Comparison of ENCODE assay signal across 20 cellular contexts in genomic region chr6:71138416-71138815, GRCh38.
A peak's percentile ranks its signal among the peaks of the same experiment; 100 is the strongest.
DNase-seq lines count a peak whose midpoint lies in the region; ATAC-seq and TF ChIP-seq lines count a peak whose summit lies in the region.
"Had no signal": no experiment of that assay in that cellular context is flagged by ENCODE, and none has a peak within 500 bp of the region (broad histone marks: within the 10 kb centered on the region; RNA-seq: fewer than 3 reads in every experiment).

No MANE protein-coding gene starts in this region.

- POLR2A ChIA-PET in WTC11 (lab: Charles Lee) = no interaction called here

- H3K27ac ChIP-seq in SJSA1 (peak overlapping the region; percentile 64), mesenchymal stem cell (ENCODE audit: low read length, poor library complexity, severe bottlenecking) (peak overlapping the region; percentile 15), uterus (no peak overlapping the region), Peyer's patch (no peak overlapping the region)
- H3K27ac ChIP-seq: BLaER1, SJCRH30 had no signal

- H3K36me3 Mint-ChIP-seq in WTC11 = no peaks in the 10 kb centered on the region; the same call in 1 of the 2 replicates
- H3K36me3 Mint-ChIP-seq: CD4-positive, alpha-beta memory T cell had no signal

- CTCF ChIA-PET in WTC11 (lab: Charles Lee) = no interaction called here

- ATAC-seq in WTC11 = no peak

- H2BK15ac ChIP-seq in mesenchymal stem cell (ENCODE audit: low read depth, poor library complexity, severe bottlenecking) = no peak overlapping the region

- DNase-seq in HT1080 (ENCODE audit: low read depth) (peak; percentile 20), SJSA1 (ENCODE audit: low read depth in 1 of 2, low spot score in 2 of 2) (peak in 1 of 2 experiments; percentile 7), epithelial cell of esophagus (ENCODE audit: low read depth) (peak; percentile 20), mesenchymal stem cell (no peak), uterus (no peak), NCI-H2081 (lab: John Stamatoyannopoulos, UW) (no peak), Peyer's patch (no peak), WTC11 (ENCODE audit: low spot score) (no peak)
- DNase-seq: Calu3, DMS53, IMR-90, MG63, NCI-H1048, NCI-H1436, NCI-H1930, NCI-H345, NCI-H524 treated with DMSO at 0.1 percent for 48 hours, SJCRH30 had no signal

- no peak overlapping the region for H3K4ac ChIP-seq in mesenchymal stem cell (ENCODE audit: low read depth in 1 of 2, low read length in 2 of 2)

- no peak overlapping the region for H3K9ac ChIP-seq in mesenchymal stem cell (ENCODE audit: low read length)
- H3K9ac ChIP-seq: BLaER1 had no signal

- H3K9me3 ChIP-seq in SJSA1 (replicated peaks) (peaks cover 4% of the 10 kb centered on the region), mesenchymal stem cell (ENCODE audit: control insufficient read depth, low read length) (no peaks in the 10 kb centered on the region), uterus (no peaks in the 10 kb centered on the region), Peyer's patch (no peaks in the 10 kb centered on the region)
- H3K9me3 ChIP-seq: MG63, SJCRH30 had no signal

- no peak overlapping the region for H3K14ac ChIP-seq in mesenchymal stem cell (ENCODE audit: low read length in 2 of 2)

- no peak overlapping the region for H2BK5ac ChIP-seq in mesenchymal stem cell (ENCODE audit: low read depth, low read length, poor library complexity, severe bottlenecking)

- H3K4me1 Mint-ChIP-seq in WTC11 = peaks cover 10% of the 10 kb centered on the region
- H3K4me1 Mint-ChIP-seq: CD4-positive, alpha-beta memory T cell had no signal

- H3K4me3 ChIP-seq in SJSA1 (no peak overlapping the region), epithelial cell of esophagus (ENCODE audit: low read length) (no peak overlapping the region), mesenchymal stem cell (ENCODE audit: insufficient read depth in 1 of 2, low read depth in 1 of 2, low read length in 2 of 2) (no peak overlapping the region), uterus (no peak overlapping the region), Peyer's patch (no peak overlapping the region)
- H3K4me3 ChIP-seq: BLaER1, MG63, SJCRH30 had no signal

- no peaks in the 10 kb centered on the region for H3K36me3 ChIP-seq in SJSA1
- H3K36me3 ChIP-seq in mesenchymal stem cell (ENCODE audit: control insufficient read depth in 1 of 2, insufficient read depth in 2 of 2, low read depth in 1 of 2, low read length in 2 of 2) = no peaks in the 10 kb centered on the region
- H3K36me3 ChIP-seq in uterus = no peaks in the 10 kb centered on the region
- H3K36me3 ChIP-seq in Peyer's patch = no peaks in the 10 kb centered on the region
- H3K36me3 ChIP-seq: BLaER1, MG63, SJCRH30 had no signal

- H4K8ac ChIP-seq in mesenchymal stem cell (ENCODE audit: low read length) = no peak overlapping the region

- no peak overlapping the region for H4K91ac ChIP-seq in mesenchymal stem cell (ENCODE audit: low read length)

- peaks cover 15% of the 10 kb centered on the region for H3K4me1 ChIP-seq in SJSA1 (replicated peaks)
- H3K4me1 ChIP-seq in mesenchymal stem cell (ENCODE audit: control insufficient read depth, insufficient read depth, low read depth, low read length) = peaks cover 9% of the 10 kb centered on the region
- H3K4me1 ChIP-seq in uterus = no peaks in the 10 kb centered on the region
- H3K4me1 ChIP-seq in Peyer's patch = no peaks in the 10 kb centered on the region
- H3K4me1 ChIP-seq: BLaER1, SJCRH30 had no signal

- peaks cover 23% of the 10 kb centered on the region for H3K9me3 Mint-ChIP-seq in WTC11

- H3K27me3 Mint-ChIP-seq in WTC11 (ENCODE audit: low read depth) = no peaks in the 10 kb centered on the region

- H3K79me1 ChIP-seq in mesenchymal stem cell (replicated peaks; ENCODE audit: low read length, poor library complexity, severe bottlenecking) = no peaks in the 10 kb centered on the region

- peak overlapping the region; percentile 11 for H2AK5ac ChIP-seq in mesenchymal stem cell (ENCODE audit: low read length, severe bottlenecking)

- H3K27ac Mint-ChIP-seq in WTC11 = no peak overlapping the region
- H3K27ac Mint-ChIP-seq: CD4-positive, alpha-beta memory T cell had no signal

- no peak for TF ChIP-seq CTCF in epithelial cell of esophagus (IDR thresholded peaks at IDR 0.05; ENCODE audit: insufficient read depth, low read depth, low read length, missing control alignments)
- no peak for TF ChIP-seq CTCF in uterus (IDR thresholded peaks at IDR 0.05)
- no peak for TF ChIP-seq CTCF in Peyer's patch (IDR thresholded peaks at IDR 0.05)
- no peak for TF ChIP-seq CTCF in WTC11 (IDR thresholded peaks at IDR 0.05)

- no peak overlapping the region for H2BK120ac ChIP-seq in mesenchymal stem cell (ENCODE audit: low read depth, low read length)

- WGBS in mesenchymal stem cell = 73% methylated on average over 2 of the region's 2 CpGs

- no peak overlapping the region for H2BK12ac ChIP-seq in mesenchymal stem cell (ENCODE audit: low read length in 2 of 2)

- H3K4me3 Mint-ChIP-seq in WTC11 = no peak overlapping the region
- H3K4me3 Mint-ChIP-seq: CD4-positive, alpha-beta memory T cell had no signal

- intact Hi-C loops in uterus (cut with DNase I; ENCODE audit: low total_unique reads) = no loop called here

- peak overlapping the region; percentile 25 for H3K4me2 ChIP-seq in mesenchymal stem cell (ENCODE audit: low read length, poor library complexity, severe bottlenecking)
- H3K4me2 ChIP-seq: BLaER1 had no signal

- no peak overlapping the region for H3K23ac ChIP-seq in mesenchymal stem cell (ENCODE audit: low read length in 2 of 2)

- H3K18ac ChIP-seq in mesenchymal stem cell (ENCODE audit: low read depth in 1 of 2, low read length in 2 of 2) = no peak overlapping the region

- no peak for TF ChIP-seq POLR2A in uterus (IDR thresholded peaks at IDR 0.05)
- TF ChIP-seq POLR2A in Peyer's patch (IDR thresholded peaks at IDR 0.05) = no peak

- no peaks in the 10 kb centered on the region for H3K27me3 ChIP-seq in SJSA1 (replicated peaks)
- H3K27me3 ChIP-seq in mesenchymal stem cell (ENCODE audit: control insufficient read depth in 1 of 2, insufficient read depth in 1 of 2, low read length in 2 of 2) = no peaks in the 10 kb centered on the region
- no peaks in the 10 kb centered on the region for H3K27me3 ChIP-seq in uterus
- H3K27me3 ChIP-seq in Peyer's patch = no peaks in the 10 kb centered on the region
- H3K27me3 ChIP-seq: BLaER1, MG63, SJCRH30 had no signal

- no peak overlapping the region for H2AFZ ChIP-seq in mesenchymal stem cell (ENCODE audit: low read depth, low read length)

TF ChIP-seq in WTC11, 78 proteins besides CTCF, POLR2A, EP300 and RAD21:
- TF ChIP-seq TEAD4 (CRISPR knock-in tag; IDR thresholded peaks at IDR 0.05) (no peak), ZNF232 (CRISPR knock-in tag; IDR thresholded peaks at IDR 0.05) (no peak), NFE2L1 (CRISPR knock-in tag; IDR thresholded peaks at IDR 0.05) (no peak), GRHL2 (CRISPR knock-in tag; IDR thresholded peaks at IDR 0.05; ENCODE audit: insufficient replicate concordance, severe bottlenecking) (no peak)
- TF ChIP-seq, protein P1, sequence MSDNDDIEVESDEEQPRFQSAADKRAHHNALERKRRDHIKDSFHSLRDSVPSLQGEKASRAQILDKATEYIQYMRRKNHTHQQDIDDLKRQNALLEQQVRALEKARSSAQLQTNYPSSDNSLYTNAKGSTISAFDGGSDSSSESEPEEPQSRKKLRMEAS (CRISPR knock-in tag; IDR thresholded peaks at IDR 0.05) = no peak
- TF ChIP-seq, protein P2, sequence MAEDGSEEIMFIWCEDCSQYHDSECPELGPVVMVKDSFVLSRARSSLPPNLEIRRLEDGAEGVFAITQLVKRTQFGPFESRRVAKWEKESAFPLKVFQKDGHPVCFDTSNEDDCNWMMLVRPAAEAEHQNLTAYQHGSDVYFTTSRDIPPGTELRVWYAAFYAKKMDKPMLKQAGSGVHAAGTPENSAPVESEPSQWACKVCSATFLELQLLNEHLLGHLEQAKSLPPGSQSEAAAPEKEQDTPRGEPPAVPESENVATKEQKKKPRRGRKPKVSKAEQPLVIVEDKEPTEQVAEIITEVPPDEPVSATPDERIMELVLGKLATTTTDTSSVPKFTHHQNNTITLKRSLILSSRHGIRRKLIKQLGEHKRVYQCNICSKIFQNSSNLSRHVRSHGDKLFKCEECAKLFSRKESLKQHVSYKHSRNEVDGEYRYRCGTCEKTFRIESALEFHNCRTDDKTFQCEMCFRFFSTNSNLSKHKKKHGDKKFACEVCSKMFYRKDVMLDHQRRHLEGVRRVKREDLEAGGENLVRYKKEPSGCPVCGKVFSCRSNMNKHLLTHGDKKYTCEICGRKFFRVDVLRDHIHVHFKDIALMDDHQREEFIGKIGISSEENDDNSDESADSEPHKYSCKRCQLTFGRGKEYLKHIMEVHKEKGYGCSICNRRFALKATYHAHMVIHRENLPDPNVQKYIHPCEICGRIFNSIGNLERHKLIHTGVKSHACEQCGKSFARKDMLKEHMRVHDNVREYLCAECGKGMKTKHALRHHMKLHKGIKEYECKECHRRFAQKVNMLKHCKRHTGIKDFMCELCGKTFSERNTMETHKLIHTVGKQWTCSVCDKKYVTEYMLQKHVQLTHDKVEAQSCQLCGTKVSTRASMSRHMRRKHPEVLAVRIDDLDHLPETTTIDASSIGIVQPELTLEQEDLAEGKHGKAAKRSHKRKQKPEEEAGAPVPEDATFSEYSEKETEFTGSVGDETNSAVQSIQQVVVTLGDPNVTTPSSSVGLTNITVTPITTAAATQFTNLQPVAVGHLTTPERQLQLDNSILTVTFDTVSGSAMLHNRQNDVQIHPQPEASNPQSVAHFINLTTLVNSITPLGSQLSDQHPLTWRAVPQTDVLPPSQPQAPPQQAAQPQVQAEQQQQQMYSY (CRISPR knock-in tag; IDR thresholded peaks at IDR 0.05) = no peak

Comparison
In these comparisons a context has a peak if more than half of its experiments do, and no peak if none do; other contexts are left out.
1. DNase-seq: peak in HT1080 (single experiment) and epithelial cell of esophagus (single experiment); none in mesenchymal stem cell (single experiment), uterus (0 of 2), NCI-H2081 (0 of 2), Peyer's patch (0 of 3) and WTC11 (single experiment).
2. H3K27ac ChIP-seq: peak in SJSA1 (single experiment) and mesenchymal stem cell (single experiment); none in uterus (0 of 2) and Peyer's patch (0 of 4).